In genomic region chr1:43005460-43006351, GRCh38 we compare ENCODE assay signal across 1 cellular context.
TF ChIP-seq lines count a peak whose summit lies in the region.

No MANE protein-coding gene starts in this region.

TF ChIP-seq in IMR-90, 13 proteins besides CTCF, POLR2A, EP300 and RAD21:
- TF ChIP-seq CEBPB (IDR thresholded peaks at IDR 0.05; ENCODE audit: low read depth, low read length) (no peak), MXI1 (IDR thresholded peaks at IDR 0.05; ENCODE audit: borderline replicate concordance, low read depth, low read length) (no peak), CHD1 (IDR thresholded peaks at IDR 0.05; ENCODE audit: low read depth, low read length) (no peak)
